Comparison of ENCODE assay signal across 1 cellular context in genomic region chr9:71965403-71965802, GRCh38.
TF ChIP-seq lines count a peak whose summit lies in the region.

No MANE protein-coding gene starts in this region.

TF ChIP-seq in H1, 55 proteins besides CTCF, POLR2A, EP300 and RAD21 (continued from another document):
- peak; percentile 60; the same call in 1 of the 2 replicates for TF ChIP-seq KDM1A (IDR thresholded peaks at IDR 0.05; ENCODE audit: borderline replicate concordance, low read length)
